In the genomic region with DNA sequence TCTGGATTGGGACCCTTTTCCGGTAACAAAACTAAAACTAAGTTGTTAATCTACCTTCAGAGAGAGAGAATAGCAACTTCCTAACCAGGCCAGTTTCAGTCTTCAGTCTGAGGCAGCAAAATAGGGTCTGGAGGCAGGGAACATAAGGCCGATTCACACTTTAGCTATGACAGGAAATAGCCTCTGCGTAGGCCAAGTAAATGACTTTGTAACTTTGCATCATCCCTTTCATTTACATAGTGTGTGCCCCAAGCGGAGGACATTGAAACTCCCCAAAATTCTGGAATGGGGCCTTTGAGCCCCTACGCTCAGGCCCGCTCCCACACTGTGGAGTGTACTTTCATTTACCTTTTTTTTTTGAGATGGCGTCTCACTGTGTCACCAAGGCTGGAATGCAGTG, we compare ENCODE assay signal across 8 cellular contexts. TPM values are rescaled to one million over a fixed set of nuclear protein-coding genes. Genes with fewer than 3 reads are reported as not detected.
DNase-seq lines count a peak whose midpoint lies in the region; ATAC-seq lines count a peak whose summit lies in the region.

No MANE protein-coding gene starts in this region.

- peak overlapping the region; percentile 87 to 98 (median 91) for H3K27ac Mint-ChIP-seq in CD4-positive, alpha-beta memory T cell
- peak overlapping the region; percentile 98 for H3K27ac Mint-ChIP-seq in dendritic cell treated with granulocyte-macrophage colony-stimulating factor and Interleukin-4, amounts not matched to agents 40 ng/mL and 50 ng/mL, for 4 days
- peak overlapping the region; percentile 96 for H3K27ac Mint-ChIP-seq in stimulated activated effector memory CD8-positive, alpha-beta T cell treated with anti-CD3 and anti-CD28 coated beads, Interleukin-12 subunit alpha, Interleukin-12 subunit beta, amount 100 ng/mL, for 72 hours

- POLR2A ChIA-PET in CD4-positive, alpha-beta memory T cell (lab: Charles Lee; ENCODE audit: partially characterized antibody) = interaction anchor here (1.0 to 3.8 kb wide), 10 partner anchors 9 to 95 kb away, joined by 3 to 62 read pairs (median 6); no protein-coding TSS in a partner anchor

- peaks cover 89% of the 10 kb centered on the region for H3K4me1 ChIP-seq in CD4-positive, alpha-beta memory T cell (ENCODE audit: insufficient read depth, low read length)

- H3K4me3 ChIP-seq in CD4-positive, alpha-beta memory T cell (ENCODE audit: low read length in 2 of 2) = no peak overlapping the region

- no peaks in the 10 kb centered on the region for H3K9me3 Mint-ChIP-seq in CD4-positive, alpha-beta memory T cell
- no peaks in the 10 kb centered on the region for H3K9me3 Mint-ChIP-seq in dendritic cell treated with granulocyte-macrophage colony-stimulating factor and Interleukin-4, amounts not matched to agents 40 ng/mL and 50 ng/mL, for 4 days
- H3K9me3 Mint-ChIP-seq in stimulated activated effector memory CD8-positive, alpha-beta T cell treated with anti-CD3 and anti-CD28 coated beads, Interleukin-12 subunit alpha, Interleukin-12 subunit beta, amount 100 ng/mL, for 72 hours = no peaks in the 10 kb centered on the region

- no peaks in the 10 kb centered on the region for H3K9me3 ChIP-seq in CD4-positive, alpha-beta memory T cell (ENCODE audit: control insufficient read depth in 1 of 2, low read length in 2 of 2)

- peak overlapping the region; percentile 47 for H3K27ac ChIP-seq in CD4-positive, alpha-beta memory T cell (ENCODE audit: low read depth, low read length)

- peak; percentile 28 to 58 (median 34) for DNase-seq in CD4-positive, alpha-beta memory T cell
- DNase-seq in MV-4-11 (lab: John Stamatoyannopoulos, UW) (peak; percentile 11), NCI-H1930 (lab: John Stamatoyannopoulos, UW) (no peak), NCI-H1417 (lab: John Stamatoyannopoulos, UW) (no peak), activated gamma-delta T cell treated with Interleukin-2 at 50 U/mL for 16 hours (no peak)
- DNase-seq in stimulated activated effector memory CD8-positive, alpha-beta T cell treated with anti-CD3 and anti-CD28 coated beads, Interleukin-12 subunit alpha, Interleukin-12 subunit beta, amount 100 ng/mL, for 72 hours (ENCODE audit: low spot score in 2 of 2) = peak in 1 of 2 donors; percentile 72

- H3K27me3 Mint-ChIP-seq in CD4-positive, alpha-beta memory T cell = no peaks in the 10 kb centered on the region
- no peaks in the 10 kb centered on the region for H3K27me3 Mint-ChIP-seq in dendritic cell treated with granulocyte-macrophage colony-stimulating factor and Interleukin-4, amounts not matched to agents 40 ng/mL and 50 ng/mL, for 4 days

- intact Hi-C loops in CD4-positive, alpha-beta memory T cell (cut with micrococcal nuclease) = no loop called here
- intact Hi-C loops in dendritic cell treated with granulocyte-macrophage colony-stimulating factor and Interleukin-4, amounts not matched to agents 40 ng/mL and 50 ng/mL, for 4 days (cut with micrococcal nuclease) = loop anchor here (5.0 kb wide), 2 partner anchors 35 to 95 kb away; no protein-coding TSS in a partner anchor

- peak overlapping the region; percentile 47 to 78 (median 71) for H3K4me3 Mint-ChIP-seq in CD4-positive, alpha-beta memory T cell
- H3K4me3 Mint-ChIP-seq in dendritic cell treated with granulocyte-macrophage colony-stimulating factor and Interleukin-4, amounts not matched to agents 40 ng/mL and 50 ng/mL, for 4 days = no peak overlapping the region
- peak overlapping the region; percentile 78 for H3K4me3 Mint-ChIP-seq in stimulated activated effector memory CD8-positive, alpha-beta T cell treated with anti-CD3 and anti-CD28 coated beads, Interleukin-12 subunit alpha, Interleukin-12 subunit beta, amount 100 ng/mL, for 72 hours

- no peaks in the 10 kb centered on the region for H3K27me3 ChIP-seq in CD4-positive, alpha-beta memory T cell (ENCODE audit: insufficient read depth, low read length)

- ATAC-seq in GM19468 (IDR thresholded peaks at IDR 0.05; ENCODE audit: extremely low read depth, unreplicated experiment) = peak; percentile 3
- peak; percentile 27 for ATAC-seq in stimulated activated effector memory CD8-positive, alpha-beta T cell treated with anti-CD3 and anti-CD28 coated beads, Interleukin-12 subunit alpha, Interleukin-12 subunit beta, amount 100 ng/mL, for 72 hours

- H3K36me3 ChIP-seq in CD4-positive, alpha-beta memory T cell (ENCODE audit: insufficient read depth, low read length) = peaks cover 11% of the 10 kb centered on the region

- H3K36me3 Mint-ChIP-seq in CD4-positive, alpha-beta memory T cell = peaks cover 20 to 29% of the 10 kb centered on the region in 2 donors
- peaks cover 39% of the 10 kb centered on the region for H3K36me3 Mint-ChIP-seq in dendritic cell treated with granulocyte-macrophage colony-stimulating factor and Interleukin-4, amounts not matched to agents 40 ng/mL and 50 ng/mL, for 4 days (ENCODE audit: low read depth)
- peaks cover 53% of the 10 kb centered on the region for H3K36me3 Mint-ChIP-seq in stimulated activated effector memory CD8-positive, alpha-beta T cell treated with anti-CD3 and anti-CD28 coated beads, Interleukin-12 subunit alpha, Interleukin-12 subunit beta, amount 100 ng/mL, for 72 hours

- H3K4me1 Mint-ChIP-seq in CD4-positive, alpha-beta memory T cell = peaks cover 57 to 91% (median 75%) of the 10 kb centered on the region in 4 donors
- peaks cover 77% of the 10 kb centered on the region for H3K4me1 Mint-ChIP-seq in dendritic cell treated with granulocyte-macrophage colony-stimulating factor and Interleukin-4, amounts not matched to agents 40 ng/mL and 50 ng/mL, for 4 days (ENCODE audit: low read depth)
- peaks cover 70% of the 10 kb centered on the region for H3K4me1 Mint-ChIP-seq in stimulated activated effector memory CD8-positive, alpha-beta T cell treated with anti-CD3 and anti-CD28 coated beads, Interleukin-12 subunit alpha, Interleukin-12 subunit beta, amount 100 ng/mL, for 72 hours

- CTCF ChIA-PET in CD4-positive, alpha-beta memory T cell (lab: Charles Lee; ENCODE audit: partially characterized antibody) = interaction anchor here (0.9 to 8.8 kb wide), 6 partner anchors 9 to 109 kb away, joined by 3 to 42 read pairs (median 7); no protein-coding TSS in a partner anchor

RNA-seq across cellular contexts. Expression of gene UPP1, which starts 1.7 kb away (rescaled TPM):
- total RNA-seq in CD4-positive, alpha-beta memory T cell = 10 to 100 TPM; 52.7 to 54.2 TPM
- 100 to 1,000 TPM; 107 to 123 TPM for polyA plus RNA-seq in CD4-positive, alpha-beta memory T cell

RNA-seq across cellular contexts. Expression of gene C7orf57, which starts 52.0 kb away (rescaled TPM):
- total RNA-seq in CD4-positive, alpha-beta memory T cell = not detected
- under 1 TPM; 0.16 to 0.22 TPM for polyA plus RNA-seq in CD4-positive, alpha-beta memory T cell

RNA-seq across cellular contexts. Expression of gene SUN3, which starts 58.4 kb away (rescaled TPM):
- not detected for total RNA-seq in CD4-positive, alpha-beta memory T cell
- polyA plus RNA-seq in CD4-positive, alpha-beta memory T cell = under 1 TPM in 1 of 2 donors, not detected in 1; 0.56 TPM

Comparison
In these comparisons a context has a peak if more than half of its experiments do, and no peak if none do; other contexts are left out.
1. DNase-seq: peak in CD4-positive, alpha-beta memory T cell (5 of 5) and MV-4-11 (single experiment); none in NCI-H1930 (0 of 2), NCI-H1417 (0 of 3) and activated gamma-delta T cell treated with Interleukin-2 at 50 U/mL for 16 hours (single experiment).
2. Peak in every context shown above with its lines, with median percentiles within 50 percentile points of each other: H3K27ac Mint-ChIP-seq.